17 cellular contexts compared by ENCODE assay signal in genomic region chr16:58503166-58503862, GRCh38. TPM values are rescaled to one million over a fixed set of nuclear protein-coding genes. Genes with fewer than 3 reads are reported as not detected.
DNase-seq lines count a peak whose midpoint lies in the region; ATAC-seq and TF ChIP-seq lines count a peak whose summit lies in the region.
"Had no signal": no experiment of that assay in that cellular context is flagged by ENCODE, and none has a peak within 500 bp of the region (broad histone marks: within the 10 kb centered on the region; RNA-seq: fewer than 3 reads in every experiment).

No MANE protein-coding gene starts in this region.

- intact Hi-C loops in cardiac septum (cut with DNase I) = no loop called here
- intact Hi-C loops in Right ventricle myocardium inferior (cut with DNase I) = no loop called here
- intact Hi-C loops in lower lobe of right lung (cut with DNase I) = no loop called here

- H3K9me2 ChIP-seq in MM.1S (replicated peaks; ENCODE audit: insufficient read depth, low read length) = no peaks in the 10 kb centered on the region

- no peak for TF ChIP-seq CTCF in lower lobe of right lung (IDR thresholded peaks at IDR 0.05)
- TF ChIP-seq CTCF in MM.1S (IDR thresholded peaks at IDR 0.05; ENCODE audit: low read length) = no peak

- H3F3A ChIP-seq in MM.1S (ENCODE audit: insufficient read depth, low read length) = no peaks in the 10 kb centered on the region

- no peak overlapping the region for H2AFZ ChIP-seq in MM.1S (ENCODE audit: low read length)

- peaks cover 33% of the 10 kb centered on the region for H3K27me3 ChIP-seq in lower lobe of right lung (ENCODE audit: low read depth)
- no peaks in the 10 kb centered on the region for H3K27me3 ChIP-seq in MM.1S (replicated peaks; ENCODE audit: insufficient read depth, low read length)
- H3K27me3 ChIP-seq: SJSA1 had no signal

- H3K27ac ChIP-seq in caudate nucleus (ENCODE audit: low read depth, low read length) = peak overlapping the region; percentile 44
- no peak overlapping the region for H3K27ac ChIP-seq in lower lobe of right lung
- no peak overlapping the region for H3K27ac ChIP-seq in MM.1S (ENCODE audit: low read length)
- H3K27ac ChIP-seq: RWPE1, SJSA1 had no signal

- H3K36me3 ChIP-seq in lower lobe of right lung = no peaks in the 10 kb centered on the region
- H3K36me3 ChIP-seq in MM.1S (replicated peaks; ENCODE audit: insufficient read depth, low read length) = no peaks in the 10 kb centered on the region
- H3K36me3 ChIP-seq: SJSA1 had no signal

- H3K4me2 ChIP-seq in MM.1S (ENCODE audit: low read depth, low read length) = no peak overlapping the region

- no peaks in the 10 kb centered on the region for H3K9me3 Mint-ChIP-seq in stimulated activated effector memory CD8-positive, alpha-beta T cell treated with anti-CD3 and anti-CD28 coated beads, Interleukin-12 subunit alpha, Interleukin-12 subunit beta, amount 100 ng/mL, for 72 hours
- H3K9me3 Mint-ChIP-seq: CD4-positive, alpha-beta memory T cell had no signal

- no peak overlapping the region for H3K4me3 Mint-ChIP-seq in stimulated activated effector memory CD8-positive, alpha-beta T cell treated with anti-CD3 and anti-CD28 coated beads, Interleukin-12 subunit alpha, Interleukin-12 subunit beta, amount 100 ng/mL, for 72 hours

- no peak for ATAC-seq in Right ventricle myocardium inferior
- ATAC-seq in lower lobe of right lung = no peak
- ATAC-seq in stimulated activated effector memory CD8-positive, alpha-beta T cell treated with anti-CD3 and anti-CD28 coated beads, Interleukin-12 subunit alpha, Interleukin-12 subunit beta, amount 100 ng/mL, for 72 hours = no peak
- ATAC-seq: PC-3 had no signal

- H3K4me1 Mint-ChIP-seq in stimulated activated effector memory CD8-positive, alpha-beta T cell treated with anti-CD3 and anti-CD28 coated beads, Interleukin-12 subunit alpha, Interleukin-12 subunit beta, amount 100 ng/mL, for 72 hours = peaks cover 22% of the 10 kb centered on the region

- H3K36me3 Mint-ChIP-seq in stimulated activated effector memory CD8-positive, alpha-beta T cell treated with anti-CD3 and anti-CD28 coated beads, Interleukin-12 subunit alpha, Interleukin-12 subunit beta, amount 100 ng/mL, for 72 hours = no peaks in the 10 kb centered on the region
- H3K36me3 Mint-ChIP-seq: CD4-positive, alpha-beta memory T cell had no signal

- H3K79me2 ChIP-seq in MM.1S (ENCODE audit: low read length) = no peaks in the 10 kb centered on the region

- H3K4me1 ChIP-seq in lower lobe of right lung (peaks cover 10% of the 10 kb centered on the region), MM.1S (ENCODE audit: low read length) (peaks cover 4% of the 10 kb centered on the region; the same call in 1 of the 2 replicates)

- DNase-seq in cardiac septum (ENCODE audit: low spot score) (peak; percentile 67), Right ventricle myocardium inferior (ENCODE audit: missing footprints) (no peak), caudate nucleus (lab: John Stamatoyannopoulos, UW) (no peak), lower lobe of right lung (peak; percentile 20), NCI-H2107 treated with DMSO at 0.1 percent for 48 hours (lab: John Stamatoyannopoulos, UW; ENCODE audit: unreplicated experiment) (no peak), MM.1S (no peak), NCI-H1930 (lab: John Stamatoyannopoulos, UW) (no peak)
- no peak for DNase-seq in stimulated activated effector memory CD8-positive, alpha-beta T cell treated with anti-CD3 and anti-CD28 coated beads, Interleukin-12 subunit alpha, Interleukin-12 subunit beta, amount 100 ng/mL, for 72 hours (ENCODE audit: low spot score in 2 of 2)
- DNase-seq: DMS79, NCI-H1436 treated with DMSO at 0.1 percent for 48 hours, NCI-H2081, NCI-H510A, NCI-H82, PC-3 had no signal

- H3K9me3 ChIP-seq in lower lobe of right lung = no peaks in the 10 kb centered on the region
- no peaks in the 10 kb centered on the region for H3K9me3 ChIP-seq in MM.1S (replicated peaks; ENCODE audit: insufficient read depth, low read length)
- H3K9me3 ChIP-seq: SJSA1 had no signal

- H4K20me1 ChIP-seq in MM.1S (ENCODE audit: insufficient read depth, low read length) = no peaks in the 10 kb centered on the region

- no peak overlapping the region for H3K9ac ChIP-seq in MM.1S (ENCODE audit: low read length)

- H3K4me3 ChIP-seq in lower lobe of right lung (no peak overlapping the region), MM.1S (ENCODE audit: low read length) (no peak overlapping the region)
- H3K4me3 ChIP-seq: SJSA1 had no signal

- H3K27ac Mint-ChIP-seq in stimulated activated effector memory CD8-positive, alpha-beta T cell treated with anti-CD3 and anti-CD28 coated beads, Interleukin-12 subunit alpha, Interleukin-12 subunit beta, amount 100 ng/mL, for 72 hours = peak overlapping the region; percentile 4
- H3K27ac Mint-ChIP-seq: CD4-positive, alpha-beta memory T cell had no signal

RNA-seq across cellular contexts. Expression of gene NDRG4, which starts 3.4 kb away (rescaled TPM):
- total RNA-seq in cardiac septum = 607 TPM
- 337 TPM for total RNA-seq in Right ventricle myocardium inferior
- 47.9 TPM for total RNA-seq in lower lobe of right lung

RNA-seq across cellular contexts. Expression of gene SETD6, which starts 12.0 kb away (rescaled TPM):
- total RNA-seq in cardiac septum (12.4 TPM), Right ventricle myocardium inferior (13.0 TPM), lower lobe of right lung (17.3 TPM)

Comparison
In these comparisons a context has a peak if more than half of its experiments do, and no peak if none do; other contexts are left out.
1. DNase-seq: peak in cardiac septum (single experiment) and lower lobe of right lung (single experiment); none in Right ventricle myocardium inferior (single experiment), caudate nucleus (0 of 61), stimulated activated effector memory CD8-positive, alpha-beta T cell treated with anti-CD3 and anti-CD28 coated beads, Interleukin-12 subunit alpha, Interleukin-12 subunit beta, amount 100 ng/mL, for 72 hours (0 of 2), NCI-H2107 treated with DMSO at 0.1 percent for 48 hours (single experiment), MM.1S (single experiment) and NCI-H1930 (0 of 2).